8 cellular contexts compared by ENCODE assay signal in genomic region chr5:78537821-78538220, GRCh38.
DNase-seq lines count a peak whose midpoint lies in the region; ATAC-seq, FAIRE-seq and TF ChIP-seq lines count a peak whose summit lies in the region.

No MANE protein-coding gene starts in this region.

- no peak overlapping the region for H3K4me3 ChIP-seq in AG10803 (ENCODE audit: low read length)
- no peak overlapping the region for H3K4me3 ChIP-seq in choroid plexus epithelial cell (ENCODE audit: low read depth, low read length)

- no peak overlapping the region for H3K27ac Mint-ChIP-seq in activated CD4-positive, alpha-beta memory T cell treated with anti-CD3 and anti-CD28 coated beads for 36 hours

- no peaks in the 10 kb centered on the region for H3K36me3 Mint-ChIP-seq in activated CD4-positive, alpha-beta memory T cell treated with anti-CD3 and anti-CD28 coated beads for 36 hours

- DNase-seq in AG10803 (ENCODE audit: low read depth) (peak; percentile 62), GM19239 (ENCODE audit: insufficient read length, low spot score) (peak; percentile 27), NCI-H69 (lab: John Stamatoyannopoulos, UW) (peak; percentile 62), choroid plexus epithelial cell (ENCODE audit: low read depth) (peak; percentile 78), midbrain (lab: John Stamatoyannopoulos, UW) (peak; percentile 81)
- DNase-seq in activated CD4-positive, alpha-beta memory T cell treated with anti-CD3 and anti-CD28 coated beads for 36 hours: no peak
- no peak for DNase-seq in stimulated activated naive CD4-positive, alpha-beta T cell (lab: John Stamatoyannopoulos, UW)

- no peak overlapping the region for H3K4me3 Mint-ChIP-seq in activated CD4-positive, alpha-beta memory T cell treated with anti-CD3 and anti-CD28 coated beads for 36 hours

- H3K9me3 Mint-ChIP-seq in activated CD4-positive, alpha-beta memory T cell treated with anti-CD3 and anti-CD28 coated beads for 36 hours: no peaks in the 10 kb centered on the region

- intact Hi-C loops in activated CD4-positive, alpha-beta memory T cell treated with anti-CD3 and anti-CD28 coated beads for 36 hours (cut with micrococcal nuclease): no loop called here

- peak; percentile 26 for FAIRE-seq in GM19239 (lab: Jason Lieb, UNC)

- peaks cover 1% of the 10 kb centered on the region for H3K27me3 Mint-ChIP-seq in activated CD4-positive, alpha-beta memory T cell treated with anti-CD3 and anti-CD28 coated beads for 36 hours

- CTCF ChIA-PET in activated CD4-positive, alpha-beta memory T cell treated with anti-CD3 and anti-CD28 coated beads for 36 hours (lab: Charles Lee): interaction anchor here (0.6 to 1.0 kb wide), 2 partner anchors 36 to 448 kb away, joined by 4 read pairs; no protein-coding TSS in a partner anchor

- TF ChIP-seq CTCF in AG10803 (conservative IDR thresholded peaks at IDR 0.05; ENCODE audit: low read length) (peak; percentile 72), choroid plexus epithelial cell (conservative IDR thresholded peaks at IDR 0.05; ENCODE audit: low read depth, low read length) (peak; percentile 77)

- no peak for ATAC-seq in GM21390 (IDR thresholded peaks at IDR 0.05; ENCODE audit: unreplicated experiment)

- H3K4me1 Mint-ChIP-seq in activated CD4-positive, alpha-beta memory T cell treated with anti-CD3 and anti-CD28 coated beads for 36 hours (ENCODE audit: low read depth): no peaks in the 10 kb centered on the region

- POLR2A ChIA-PET in activated CD4-positive, alpha-beta memory T cell treated with anti-CD3 and anti-CD28 coated beads for 36 hours (lab: Charles Lee): no interaction called here

Comparison
In these comparisons a context has a peak if more than half of its experiments do, and no peak if none do; other contexts are left out.
1. DNase-seq: peak in AG10803 (single experiment), GM19239 (single experiment), NCI-H69 (single experiment), choroid plexus epithelial cell (single experiment) and midbrain (single experiment); none in activated CD4-positive, alpha-beta memory T cell treated with anti-CD3 and anti-CD28 coated beads for 36 hours (single experiment) and stimulated activated naive CD4-positive, alpha-beta T cell (0 of 6).